ENCODE assay signal across 22 cellular contexts in the genomic region with DNA sequence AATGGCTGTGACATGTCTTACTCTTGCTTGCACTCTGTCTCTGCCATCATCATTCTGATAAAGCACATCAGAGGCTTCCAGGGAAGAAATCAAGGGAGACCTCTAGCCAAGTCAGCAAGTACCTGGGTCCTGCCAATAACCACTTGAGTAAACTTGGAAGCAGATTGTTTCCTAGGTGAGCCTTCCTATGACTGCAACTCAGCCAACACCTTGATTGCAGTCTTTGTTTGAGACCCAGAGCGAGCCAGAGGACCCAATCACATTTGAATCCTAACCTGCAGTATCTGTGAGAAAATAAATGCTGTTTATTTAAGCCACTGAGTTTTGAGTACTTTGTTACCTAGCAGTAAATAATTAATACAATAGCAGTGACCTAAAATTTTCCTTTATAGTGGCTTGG.
"Had no signal": no experiment of that assay in that cellular context is flagged by ENCODE, and none has a peak within 500 bp of the region (broad histone marks: within the 10 kb centered on the region; RNA-seq: fewer than 3 reads in every experiment).

No MANE protein-coding gene starts in this region.

- DNase-seq: activated CD4-positive, alpha-beta T cell treated with anti-CD3 and anti-CD28 coated beads for 4 hours; activated CD4-positive, alpha-beta T cell treated with anti-CD3 and anti-CD28 coated beads, Interleukin-2, amount 50 U/mL, for 4 hours; activated effector memory CD4-positive, alpha-beta T cell treated with Interleukin-2 at 50 U/mL for 16 hours; activated naive CD4-positive, alpha-beta T cell treated with Interleukin-2 at 50 U/mL for 16 hours; adrenal gland; aorta; dermis blood vessel endothelial cell; effector CD8-positive, alpha-beta T cell; left lung; lower lobe of right lung; mesenchymal stem cell; natural killer cell; occipital lobe; right cardiac atrium; stimulated activated CD4-positive, alpha-beta T cell treated with anti-CD3 and anti-CD28 coated beads, Interleukin-2, amount 100 ng/mL, for 48 hours; stimulated activated naive CD8-positive, alpha-beta T cell treated with anti-CD3 and anti-CD28 coated beads, Interleukin-15, Interleukin-2, amounts not matched to agents 100 U/mL and 50 U/mL, for 24 hours; uterus had no signal

- H3K27me3 ChIP-seq: adrenal gland, body of pancreas, left lung, neural progenitor cell, uterus had no signal

- H3K9me3 Mint-ChIP-seq: neural progenitor cell, type B pancreatic cell had no signal

- H2AFZ ChIP-seq: neural progenitor cell had no signal

- ATAC-seq: body of pancreas; left lung; lower lobe of right lung; natural killer cell; right cardiac atrium; stimulated activated naive CD8-positive, alpha-beta T cell treated with anti-CD3 and anti-CD28 coated beads, Interleukin-15, Interleukin-2, amounts not matched to agents 100 U/mL and 50 U/mL, for 24 hours had no signal

- H3K4me3 Mint-ChIP-seq: activated naive CD8-positive, alpha-beta T cell; natural killer cell; neural progenitor cell; type B pancreatic cell had no signal

- H3K4me3 ChIP-seq: adrenal gland, body of pancreas, left lung, lower lobe of right lung, neural progenitor cell, thoracic aorta, uterus had no signal

- H3K27me3 Mint-ChIP-seq: activated naive CD8-positive, alpha-beta T cell; type B pancreatic cell had no signal

- H3K27ac Mint-ChIP-seq: activated naive CD8-positive, alpha-beta T cell; natural killer cell; neural progenitor cell; type B pancreatic cell had no signal

- H3K27ac ChIP-seq: adrenal gland, body of pancreas, left lung, lower lobe of right lung, neural progenitor cell, thoracic aorta, uterus had no signal

- H3K9me3 ChIP-seq: adrenal gland, body of pancreas, left lung, lower lobe of right lung, thoracic aorta, uterus had no signal

- H3K36me3 Mint-ChIP-seq: activated naive CD8-positive, alpha-beta T cell; natural killer cell; neural progenitor cell; type B pancreatic cell had no signal

- H3K4me2 ChIP-seq: neural progenitor cell had no signal

- H3K36me3 ChIP-seq: adrenal gland, left lung, lower lobe of right lung, neural progenitor cell, thoracic aorta, uterus had no signal

- H3K4me1 ChIP-seq: adrenal gland, body of pancreas, left lung, lower lobe of right lung, neural progenitor cell, uterus had no signal

- H3K4me1 Mint-ChIP-seq: natural killer cell, neural progenitor cell had no signal
